In genomic region chr19:6424939-6425731, GRCh38 we compare ENCODE assay signal across 1 cellular context.
TF ChIP-seq lines count a peak whose summit lies in the region.

No MANE protein-coding gene starts in this region.

TF ChIP-seq in WTC11, 78 proteins besides CTCF, POLR2A, EP300 and RAD21 (continued from another document and continues in another):
- no peak for TF ChIP-seq AR (CRISPR knock-in tag; IDR thresholded peaks at IDR 0.05)
- no peak for TF ChIP-seq GRHL2 (CRISPR knock-in tag; IDR thresholded peaks at IDR 0.05; ENCODE audit: insufficient replicate concordance, severe bottlenecking)
- TF ChIP-seq ETV6 (CRISPR knock-in tag; IDR thresholded peaks at IDR 0.05): peak; percentile 93
- TF ChIP-seq PRDM15 (CRISPR knock-in tag; IDR thresholded peaks at IDR 0.05): peak; percentile 64; the same call in 1 of the 2 replicates
- peak; percentile 97 for TF ChIP-seq TEAD1 (CRISPR knock-in tag; IDR thresholded peaks at IDR 0.05)
- no peak for TF ChIP-seq TP53 (CRISPR knock-in tag; IDR thresholded peaks at IDR 0.05)
- no peak for TF ChIP-seq ZNF138 (CRISPR knock-in tag; conservative IDR thresholded peaks at IDR 0.05)
- TF ChIP-seq ATF2 (CRISPR knock-in tag; IDR thresholded peaks at IDR 0.05; ENCODE audit: borderline replicate concordance, low read depth): peak; percentile 94
- no peak for TF ChIP-seq ZNF416 (CRISPR knock-in tag; IDR thresholded peaks at IDR 0.05)
- peak; percentile 76; the same call in 1 of the 2 replicates for TF ChIP-seq E2F4 (CRISPR knock-in tag; IDR thresholded peaks at IDR 0.05; ENCODE audit: borderline replicate concordance, low read depth)
- no peak for TF ChIP-seq NFATC4 (CRISPR knock-in tag; IDR thresholded peaks at IDR 0.05)
- TF ChIP-seq ZBTB43 (CRISPR knock-in tag; IDR thresholded peaks at IDR 0.05): peak; percentile 97
- TF ChIP-seq GABPB1 (CRISPR knock-in tag; IDR thresholded peaks at IDR 0.05): peak; percentile 20; the same call in 1 of the 2 replicates
- peak; percentile 86; the same call in 1 of the 2 replicates for TF ChIP-seq ELF4 (CRISPR knock-in tag; IDR thresholded peaks at IDR 0.05; ENCODE audit: low read depth)
- no peak for TF ChIP-seq ZSCAN18 (CRISPR knock-in tag; IDR thresholded peaks at IDR 0.05)
- TF ChIP-seq RORB (CRISPR knock-in tag; IDR thresholded peaks at IDR 0.05): no peak
- TF ChIP-seq ZNF263 (CRISPR knock-in tag; IDR thresholded peaks at IDR 0.05; ENCODE audit: low read depth): no peak
- TF ChIP-seq MYBL2 (CRISPR knock-in tag; IDR thresholded peaks at IDR 0.05): peak; percentile 90
- TF ChIP-seq SOX15 (CRISPR knock-in tag; IDR thresholded peaks at IDR 0.05): no peak
- no peak; the same call in 1 of the 2 replicates for TF ChIP-seq ATF1 (CRISPR knock-in tag; IDR thresholded peaks at IDR 0.05)
- TF ChIP-seq KAT7 (CRISPR knock-in tag; IDR thresholded peaks at IDR 0.05; ENCODE audit: borderline replicate concordance): no peak
- peak; percentile 98 for TF ChIP-seq FOXP1 (CRISPR knock-in tag; IDR thresholded peaks at IDR 0.05; ENCODE audit: borderline replicate concordance)
- no peak for TF ChIP-seq PRRX2 (CRISPR knock-in tag; IDR thresholded peaks at IDR 0.05)
- peak; percentile 99 for TF ChIP-seq MAX (CRISPR knock-in tag; IDR thresholded peaks at IDR 0.05)
- TF ChIP-seq IRF2 (CRISPR knock-in tag; IDR thresholded peaks at IDR 0.05; ENCODE audit: borderline replicate concordance, low read depth): 0 out of 2 replicates have a peak, but pooled peaks have one; percentile 74
- TF ChIP-seq NR3C1 (CRISPR knock-in tag; conservative IDR thresholded peaks at IDR 0.05; ENCODE audit: low read depth): no peak
- TF ChIP-seq STAT6 (CRISPR knock-in tag; conservative IDR thresholded peaks at IDR 0.05; ENCODE audit: low read depth): no peak
- TF ChIP-seq MLX (CRISPR knock-in tag; IDR thresholded peaks at IDR 0.05): no peak
- 0 out of 2 replicates have a peak, but pooled peaks have one; percentile 56 for TF ChIP-seq PREB (CRISPR knock-in tag; IDR thresholded peaks at IDR 0.05; ENCODE audit: borderline replicate concordance)
- TF ChIP-seq AFF4 (CRISPR knock-in tag; IDR thresholded peaks at IDR 0.05; ENCODE audit: borderline replicate concordance): no peak
- TF ChIP-seq ZNF232 (CRISPR knock-in tag; IDR thresholded peaks at IDR 0.05): peak; percentile 87; the same call in 1 of the 2 replicates
- no peak for TF ChIP-seq ZMAT4 (CRISPR knock-in tag; IDR thresholded peaks at IDR 0.05)
- TF ChIP-seq IRF1 (CRISPR knock-in tag; IDR thresholded peaks at IDR 0.05): peak; percentile 95
